2 cellular contexts compared by ENCODE assay signal in genomic region chr9:136587944-136588662, GRCh38.
TF ChIP-seq lines count a peak whose summit lies in the region.

No MANE protein-coding gene starts in this region.

TF ChIP-seq in GM23338, 12 proteins besides CTCF, POLR2A, EP300 and RAD21 (continued from another document):
- TF ChIP-seq ETS1 (IDR thresholded peaks at IDR 0.05) (peak; percentile 69), EZH2 (IDR thresholded peaks at IDR 0.05; ENCODE audit: low read depth, unreplicated experiment) (no peak), REST (IDR thresholded peaks at IDR 0.05; ENCODE audit: unreplicated experiment) (peak; percentile 5), ZNF462 (CRISPR knock-in tag; IDR thresholded peaks at IDR 0.05) (no peak)

TF ChIP-seq in H1, 55 proteins besides CTCF, POLR2A, EP300 and RAD21 (continued from another document):
- 0 out of 2 replicates have a peak, but pooled peaks have one; percentile 59 for TF ChIP-seq YY1 (IDR thresholded peaks at IDR 0.05; ENCODE audit: low read depth, low read length)
- no peak for TF ChIP-seq BRCA1 (IDR thresholded peaks at IDR 0.05; ENCODE audit: low read depth, low read length)
- no peak for TF ChIP-seq NRF1 (IDR thresholded peaks at IDR 0.05; ENCODE audit: low read depth, low read length)
- peak; percentile 65; the same call in 1 of the 2 replicates for TF ChIP-seq SP1 (IDR thresholded peaks at IDR 0.05; ENCODE audit: low read depth, low read length)
- peak; percentile 93 for TF ChIP-seq TCF12 (IDR thresholded peaks at IDR 0.05; ENCODE audit: low read depth, low read length)
- TF ChIP-seq SP4 (IDR thresholded peaks at IDR 0.05; ENCODE audit: low read length): no peak
- TF ChIP-seq HDAC2 (IDR thresholded peaks at IDR 0.05; ENCODE audit: borderline replicate concordance in 1 of 2, low read depth in 2 of 2, low read length in 2 of 2): 0 out of 4 replicates have a peak, but pooled peaks of 1 of the 2 experiments have one; percentile 10
- TF ChIP-seq CHD2 (IDR thresholded peaks at IDR 0.05; ENCODE audit: low read length): 0 out of 2 replicates have a peak, but pooled peaks have one; percentile 17
- no peak for TF ChIP-seq SAP30 (IDR thresholded peaks at IDR 0.05; ENCODE audit: insufficient read depth, insufficient replicate concordance, low read length)
- peak; percentile 97 for TF ChIP-seq CTBP2 (IDR thresholded peaks at IDR 0.05; ENCODE audit: borderline replicate concordance, insufficient read depth, insufficient read length, low read length)
- TF ChIP-seq EGR1 (IDR thresholded peaks at IDR 0.05; ENCODE audit: borderline replicate concordance, low read depth, low read length): peak; percentile 81
- no peak for TF ChIP-seq POU5F1 (IDR thresholded peaks at IDR 0.05; ENCODE audit: low read depth, low read length)
- TF ChIP-seq KDM1A (IDR thresholded peaks at IDR 0.05; ENCODE audit: borderline replicate concordance, low read length): 0 out of 2 replicates have a peak, but pooled peaks have one; percentile 22
- no peak for TF ChIP-seq TEAD4 (IDR thresholded peaks at IDR 0.05; ENCODE audit: low read depth, low read length)
- no peak for TF ChIP-seq RBBP5 (IDR thresholded peaks at IDR 0.05; ENCODE audit: borderline replicate concordance, low read depth, low read length)
- no peak for TF ChIP-seq ASH2L (IDR thresholded peaks at IDR 0.05; ENCODE audit: low read length)
- no peak for TF ChIP-seq ATF3 (IDR thresholded peaks at IDR 0.05; ENCODE audit: insufficient read depth, low read depth, low read length)
- TF ChIP-seq SIN3A (conservative IDR thresholded peaks at IDR 0.05 in 1 of 2, IDR thresholded peaks at IDR 0.05 in 1 of 2; ENCODE audit: low read depth in 1 of 2, low read length in 2 of 2): 0 out of 4 replicates have a peak, but pooled peaks of 1 of the 2 experiments have one; percentile 52
